Comparison of ENCODE assay signal across 1 cellular context in the genomic region with DNA sequence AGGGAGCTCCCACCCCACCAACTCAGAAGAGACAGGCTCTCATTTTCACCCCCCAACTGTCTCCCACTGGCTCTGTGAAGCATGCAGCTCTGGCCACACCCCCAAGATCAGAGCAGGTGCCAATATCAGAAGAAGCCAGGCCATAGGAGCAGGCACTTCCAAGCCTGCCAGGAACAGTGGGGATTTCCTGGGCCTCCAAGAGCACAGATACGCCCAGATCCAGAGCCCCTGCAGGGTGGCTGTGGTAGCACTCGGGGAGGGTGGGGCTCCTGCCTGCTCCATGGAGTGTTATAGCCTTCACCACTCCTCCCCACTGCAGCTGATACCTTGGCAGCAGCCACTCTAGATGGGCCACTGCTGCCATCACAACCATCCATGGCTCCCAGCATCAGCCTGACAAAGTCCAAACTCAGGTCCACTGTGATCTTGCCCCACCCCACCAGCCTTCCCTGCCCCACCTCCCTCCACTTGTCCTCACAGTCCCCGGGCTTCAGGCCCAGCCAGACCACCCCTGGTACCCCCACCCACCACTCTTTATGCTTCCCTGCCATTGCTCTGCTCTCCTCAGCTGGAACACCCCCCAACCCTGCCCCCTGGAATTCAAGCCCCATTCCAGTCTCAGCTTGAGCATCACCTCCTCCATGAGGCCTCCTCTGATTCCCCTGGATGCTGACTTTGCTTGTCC.
TF ChIP-seq lines count a peak whose summit lies in the region.

No MANE protein-coding gene starts in this region.

TF ChIP-seq in HCT116, 20 proteins besides CTCF, POLR2A, EP300 and RAD21 (continued from another document):
- TF ChIP-seq, protein P1, sequence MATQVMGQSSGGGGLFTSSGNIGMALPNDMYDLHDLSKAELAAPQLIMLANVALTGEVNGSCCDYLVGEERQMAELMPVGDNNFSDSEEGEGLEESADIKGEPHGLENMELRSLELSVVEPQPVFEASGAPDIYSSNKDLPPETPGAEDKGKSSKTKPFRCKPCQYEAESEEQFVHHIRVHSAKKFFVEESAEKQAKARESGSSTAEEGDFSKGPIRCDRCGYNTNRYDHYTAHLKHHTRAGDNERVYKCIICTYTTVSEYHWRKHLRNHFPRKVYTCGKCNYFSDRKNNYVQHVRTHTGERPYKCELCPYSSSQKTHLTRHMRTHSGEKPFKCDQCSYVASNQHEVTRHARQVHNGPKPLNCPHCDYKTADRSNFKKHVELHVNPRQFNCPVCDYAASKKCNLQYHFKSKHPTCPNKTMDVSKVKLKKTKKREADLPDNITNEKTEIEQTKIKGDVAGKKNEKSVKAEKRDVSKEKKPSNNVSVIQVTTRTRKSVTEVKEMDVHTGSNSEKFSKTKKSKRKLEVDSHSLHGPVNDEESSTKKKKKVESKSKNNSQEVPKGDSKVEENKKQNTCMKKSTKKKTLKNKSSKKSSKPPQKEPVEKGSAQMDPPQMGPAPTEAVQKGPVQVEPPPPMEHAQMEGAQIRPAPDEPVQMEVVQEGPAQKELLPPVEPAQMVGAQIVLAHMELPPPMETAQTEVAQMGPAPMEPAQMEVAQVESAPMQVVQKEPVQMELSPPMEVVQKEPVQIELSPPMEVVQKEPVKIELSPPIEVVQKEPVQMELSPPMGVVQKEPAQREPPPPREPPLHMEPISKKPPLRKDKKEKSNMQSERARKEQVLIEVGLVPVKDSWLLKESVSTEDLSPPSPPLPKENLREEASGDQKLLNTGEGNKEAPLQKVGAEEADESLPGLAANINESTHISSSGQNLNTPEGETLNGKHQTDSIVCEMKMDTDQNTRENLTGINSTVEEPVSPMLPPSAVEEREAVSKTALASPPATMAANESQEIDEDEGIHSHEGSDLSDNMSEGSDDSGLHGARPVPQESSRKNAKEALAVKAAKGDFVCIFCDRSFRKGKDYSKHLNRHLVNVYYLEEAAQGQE (IDR thresholded peaks at IDR 0.05; ENCODE audit: low read depth): no peak
- TF ChIP-seq CEBPB (IDR thresholded peaks at IDR 0.05; ENCODE audit: low read depth) (no peak), ZFX (IDR thresholded peaks at IDR 0.05) (no peak), EZH2phosphoT487 (IDR thresholded peaks at IDR 0.05; ENCODE audit: borderline replicate concordance) (no peak), EGR1 (IDR thresholded peaks at IDR 0.05; ENCODE audit: low read depth) (no peak)
